Comparison of ENCODE assay signal across 13 cellular contexts in genomic region chr3:126745760-126746394, GRCh38. TPM values are rescaled to one million over a fixed set of nuclear protein-coding genes. Genes with fewer than 3 reads are reported as not detected.
A peak's percentile ranks its signal among the peaks of the same experiment; 100 is the strongest.
DNase-seq lines count a peak whose midpoint lies in the region; ATAC-seq and TF ChIP-seq lines count a peak whose summit lies in the region.
"Had no signal": no experiment of that assay in that cellular context is flagged by ENCODE, and none has a peak within 500 bp of the region (broad histone marks: within the 10 kb centered on the region; RNA-seq: fewer than 3 reads in every experiment).

No MANE protein-coding gene starts in this region.

- peak overlapping the region; percentile 15 for H3K18ac ChIP-seq in neuronal stem cell (ENCODE audit: low read length)

- H3K9ac ChIP-seq in neuronal stem cell (ENCODE audit: low read depth, low read length, poor library complexity) = no peak overlapping the region
- H3K9ac ChIP-seq: neural progenitor cell had no signal

- H2BK120ac ChIP-seq in neuronal stem cell (ENCODE audit: low read depth, low read length) = no peak overlapping the region

- H3K23ac ChIP-seq in neuronal stem cell (ENCODE audit: low read depth, low read length, poor library complexity) = no peak overlapping the region

- H3K9me3 ChIP-seq in neuronal stem cell (replicated peaks in 1 of 2; ENCODE audit: control insufficient read depth in 2 of 2, insufficient read depth in 1 of 2, low read depth in 1 of 2, low read length in 2 of 2) = no peaks in the 10 kb centered on the region

- DNase-seq in EH (ENCODE audit: low read depth) = peak; percentile 15
- peak; percentile 31 for DNase-seq in NCI-H2029 treated with DMSO at 0.1 percent for 48 hours (lab: John Stamatoyannopoulos, UW)
- peak; percentile 7 for DNase-seq in glomerular visceral epithelial cell (ENCODE audit: extremely low spot score)
- DNase-seq in neuronal stem cell (ENCODE audit: low spot score) = no peak
- DNase-seq in HEK293T (ENCODE audit: extremely low spot score) = no peak
- no peak for DNase-seq in NOMO-1 (lab: John Stamatoyannopoulos, UW; ENCODE audit: unreplicated experiment in 2 of 2)
- no peak for DNase-seq in activated T-cell treated with anti-CD3 and anti-CD28 coated beads, Interleukin-2, amount 50 U/mL, for 1 hour
- DNase-seq: activated B cell treated with CpG ODN at 0.5 μM for 24 hours; CD4-positive, alpha-beta T cell; central memory CD4-positive, alpha-beta T cell; NCI-H2171 treated with DMSO at 0.1 percent for 48 hours had no signal

- no peak overlapping the region for H3K14ac ChIP-seq in neuronal stem cell (ENCODE audit: low read length)

- peaks cover 3 to 10% of the 10 kb centered on the region in 2 donors for H3K4me1 ChIP-seq in neuronal stem cell (ENCODE audit: control insufficient read depth in 2 of 2, insufficient read depth in 1 of 2, low read depth in 1 of 2, low read length in 2 of 2)
- H3K4me1 ChIP-seq: neural progenitor cell had no signal

- CTCF ChIA-PET in HEK293T (lab: Yijun Ruan, JAX) = no interaction called here

- no peak overlapping the region for H4K91ac ChIP-seq in neuronal stem cell (ENCODE audit: low read depth, low read length, poor library complexity)

- no peaks in the 10 kb centered on the region for H3K36me3 ChIP-seq in neuronal stem cell (replicated peaks in 1 of 2; ENCODE audit: control insufficient read depth in 2 of 2, insufficient read depth in 2 of 2, low read length in 2 of 2)
- H3K36me3 ChIP-seq: neural progenitor cell had no signal

- no peak overlapping the region for H4K8ac ChIP-seq in neuronal stem cell (ENCODE audit: low read depth, low read length)

- ATAC-seq in HG03378 (IDR thresholded peaks at IDR 0.05; ENCODE audit: unreplicated experiment) = no peak

- H3K27ac ChIP-seq in neuronal stem cell (replicated peaks; ENCODE audit: low read length) = no peak overlapping the region
- H3K27ac ChIP-seq: neural progenitor cell had no signal

- no peaks in the 10 kb centered on the region for H3K79me1 ChIP-seq in neuronal stem cell (ENCODE audit: low read depth, low read length)

- H2AK5ac ChIP-seq in neuronal stem cell (ENCODE audit: low read depth, low read length) = no peak overlapping the region

- no peak overlapping the region for H3K4me2 ChIP-seq in neuronal stem cell (ENCODE audit: insufficient read depth, low read length, poor library complexity, severe bottlenecking)
- H3K4me2 ChIP-seq: neural progenitor cell had no signal

- H2BK5ac ChIP-seq in neuronal stem cell (ENCODE audit: low read length) = no peak overlapping the region

- H3K4ac ChIP-seq in neuronal stem cell (ENCODE audit: low read length) = no peak overlapping the region

- H2BK15ac ChIP-seq in neuronal stem cell (ENCODE audit: low read length) = no peak overlapping the region

- POLR2A ChIA-PET in HEK293T (lab: Yijun Ruan, JAX) = no interaction called here

- WGBS in neuronal stem cell (ENCODE audit: extremely low coverage in 2 of 2, insufficient read length in 2 of 2, insufficient replicate concordance in 1 of 2), 2 donors = no CpG with 5 or more reads among the region's 6 CpGs

- no peak overlapping the region for H3K4me3 ChIP-seq in neuronal stem cell (ENCODE audit: low read length in 2 of 2)
- H3K4me3 ChIP-seq: neural progenitor cell had no signal

- no peak overlapping the region for H2AFZ ChIP-seq in neuronal stem cell (ENCODE audit: low read length)
- H2AFZ ChIP-seq: neural progenitor cell had no signal

- no peak overlapping the region for H2BK12ac ChIP-seq in neuronal stem cell (ENCODE audit: low read length)

- H3K27me3 ChIP-seq in neuronal stem cell (ENCODE audit: control insufficient read depth in 3 of 3, insufficient read depth in 3 of 3, low read depth in 1 of 3, low read length in 3 of 3) = no peaks in the 10 kb centered on the region
- H3K27me3 ChIP-seq: neural progenitor cell had no signal

TF ChIP-seq in HEK293T, 16 proteins besides CTCF, POLR2A, EP300 and RAD21:
- TF ChIP-seq HDGF (IDR thresholded peaks at IDR 0.05; ENCODE audit: borderline replicate concordance) (no peak), ZNF384 (IDR thresholded peaks at IDR 0.05) (no peak), BHLHE40 (IDR thresholded peaks at IDR 0.05; ENCODE audit: borderline replicate concordance) (no peak), SUZ12 (IDR thresholded peaks at IDR 0.05) (no peak), ELF4 (IDR thresholded peaks at IDR 0.05) (no peak), CTBP1 (IDR thresholded peaks at IDR 0.05; ENCODE audit: borderline replicate concordance) (no peak), L3MBTL2 (conservative IDR thresholded peaks at IDR 0.05) (no peak), FOXM1 (IDR thresholded peaks at IDR 0.05; ENCODE audit: borderline replicate concordance) (no peak), LEF1 (IDR thresholded peaks at IDR 0.05; ENCODE audit: borderline replicate concordance) (no peak), ARNT (IDR thresholded peaks at IDR 0.05) (no peak), TARDBP (IDR thresholded peaks at IDR 0.05) (no peak), SP1 (IDR thresholded peaks at IDR 0.05) (no peak), FOXK2 (IDR thresholded peaks at IDR 0.05) (no peak), FOXA1 (IDR thresholded peaks at IDR 0.05) (no peak), NFRKB (IDR thresholded peaks at IDR 0.05) (no peak)
- TF ChIP-seq, protein P1, sequence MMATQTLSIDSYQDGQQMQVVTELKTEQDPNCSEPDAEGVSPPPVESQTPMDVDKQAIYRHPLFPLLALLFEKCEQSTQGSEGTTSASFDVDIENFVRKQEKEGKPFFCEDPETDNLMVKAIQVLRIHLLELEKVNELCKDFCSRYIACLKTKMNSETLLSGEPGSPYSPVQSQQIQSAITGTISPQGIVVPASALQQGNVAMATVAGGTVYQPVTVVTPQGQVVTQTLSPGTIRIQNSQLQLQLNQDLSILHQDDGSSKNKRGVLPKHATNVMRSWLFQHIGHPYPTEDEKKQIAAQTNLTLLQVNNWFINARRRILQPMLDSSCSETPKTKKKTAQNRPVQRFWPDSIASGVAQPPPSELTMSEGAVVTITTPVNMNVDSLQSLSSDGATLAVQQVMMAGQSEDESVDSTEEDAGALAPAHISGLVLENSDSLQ (IDR thresholded peaks at IDR 0.05) = no peak
TF ChIP-seq in HEK293T: peak in this region for 0.

RNA-seq across cellular contexts. Expression of gene CHCHD6, which starts 41.8 kb away (rescaled TPM):
- 38.4 TPM for polyA plus RNA-seq in neuronal stem cell (2013, experiment 1 of 2)
- 38.2 TPM for polyA plus RNA-seq in neuronal stem cell (2013, experiment 2 of 2)

Comparison
In these comparisons a context has a peak if more than half of its experiments do, and no peak if none do; other contexts are left out.
1. DNase-seq: peak in EH (single experiment), NCI-H2029 treated with DMSO at 0.1 percent for 48 hours (single experiment) and glomerular visceral epithelial cell (single experiment); none in neuronal stem cell (single experiment), HEK293T (single experiment), NOMO-1 (0 of 2) and activated T-cell treated with anti-CD3 and anti-CD28 coated beads, Interleukin-2, amount 50 U/mL, for 1 hour (single experiment).